ENCODE assay signal across 21 cellular contexts in genomic region chr6:148616811-148617210, GRCh38.
"Had no signal": no experiment of that assay in that cellular context is flagged by ENCODE, and none has a peak within 500 bp of the region (broad histone marks: within the 10 kb centered on the region; RNA-seq: fewer than 3 reads in every experiment).

No MANE protein-coding gene starts in this region.

- H3K4me3 ChIP-seq: mucosa of descending colon, prostate gland, thoracic aorta, upper lobe of left lung had no signal

- H3K4me1 Mint-ChIP-seq: activated CD4-positive, alpha-beta T cell treated with anti-CD3 and anti-CD28 coated beads, Interleukin-2, amount 10 ng/mL, durations not matched to agents 7 days and 5 days; naive B cell had no signal

- ATAC-seq: activated CD8-positive, alpha-beta T cell treated with anti-CD3 and anti-CD28 coated beads, Interleukin-2, amount 10 ng/mL, durations not matched to agents 7 days and 5 days; left ventricle myocardium superior; mucosa of descending colon; right cardiac atrium; stimulated activated memory B cell treated with anti-CD40 and anti-IgM and Interleukin-4, amounts not matched to agents 10 μg/mL and 1 μg/mL and 100 μg/mL, for 72 hours had no signal

- H3K27me3 Mint-ChIP-seq: memory B cell; naive B cell; stimulated activated memory B cell treated with anti-CD40 and anti-IgM and Interleukin-4, amounts not matched to agents 10 μg/mL and 1 μg/mL and 100 μg/mL, for 72 hours had no signal

- H3K36me3 ChIP-seq: prostate gland, thoracic aorta, upper lobe of left lung had no signal

- H3K27ac Mint-ChIP-seq: activated CD4-positive, alpha-beta T cell treated with anti-CD3 and anti-CD28 coated beads, Interleukin-2, amount 10 ng/mL, durations not matched to agents 7 days and 5 days; activated CD8-positive, alpha-beta T cell treated with anti-CD3 and anti-CD28 coated beads, Interleukin-2, amount 10 ng/mL, durations not matched to agents 7 days and 5 days; activated naive CD4-positive, alpha-beta T cell treated with anti-CD3 and anti-CD28 coated beads for 36 hours; activated T-cell treated with anti-CD3 and anti-CD28 coated beads, Interleukin-2, amount 50 U/mL, for 24 hours; activated T-helper 2 cell treated with anti-CD3 and anti-CD28 coated beads, Interferon-gamma antibody, Interleukin-2, Interleukin-4, amounts not matched to agents 10 μg/mL and 5 μg/mL and 100 μg/mL, durations not matched to agents 14 hours and 24 hours and 36 hours; effector memory CD8-positive, alpha-beta T cell; immature natural killer cell; memory B cell; stimulated activated memory B cell treated with anti-CD40 and anti-IgM and Interleukin-4, amounts not matched to agents 10 μg/mL and 1 μg/mL and 100 μg/mL, for 72 hours had no signal

- H3K36me3 Mint-ChIP-seq: immature natural killer cell; memory B cell; naive B cell; stimulated activated memory B cell treated with anti-CD40 and anti-IgM and Interleukin-4, amounts not matched to agents 10 μg/mL and 1 μg/mL and 100 μg/mL, for 72 hours had no signal

- H3K27ac ChIP-seq: prostate gland, thoracic aorta, upper lobe of left lung had no signal

- H3K9me3 ChIP-seq: mucosa of descending colon, prostate gland, thoracic aorta, upper lobe of left lung had no signal

- H3K9me3 Mint-ChIP-seq: activated CD4-positive, alpha-beta T cell treated with anti-CD3 and anti-CD28 coated beads, Interleukin-2, amount 10 ng/mL, durations not matched to agents 7 days and 5 days; activated naive CD4-positive, alpha-beta T cell treated with anti-CD3 and anti-CD28 coated beads for 36 hours; activated T-cell treated with anti-CD3 and anti-CD28 coated beads, Interleukin-2, amount 50 U/mL, for 24 hours; activated T-helper 2 cell treated with anti-CD3 and anti-CD28 coated beads, Interferon-gamma antibody, Interleukin-2, Interleukin-4, amounts not matched to agents 10 μg/mL and 5 μg/mL and 100 μg/mL, durations not matched to agents 14 hours and 24 hours and 36 hours; effector memory CD8-positive, alpha-beta T cell; immature natural killer cell; memory B cell; naive B cell; stimulated activated memory B cell treated with anti-CD40 and anti-IgM and Interleukin-4, amounts not matched to agents 10 μg/mL and 1 μg/mL and 100 μg/mL, for 72 hours had no signal

- H3K4me1 ChIP-seq: prostate gland had no signal

- H3K27me3 ChIP-seq: upper lobe of left lung had no signal

- H3K4me3 Mint-ChIP-seq: activated CD4-positive, alpha-beta T cell treated with anti-CD3 and anti-CD28 coated beads, Interleukin-2, amount 10 ng/mL, durations not matched to agents 7 days and 5 days; activated CD8-positive, alpha-beta T cell treated with anti-CD3 and anti-CD28 coated beads, Interleukin-2, amount 10 ng/mL, durations not matched to agents 7 days and 5 days; activated naive CD4-positive, alpha-beta T cell treated with anti-CD3 and anti-CD28 coated beads for 36 hours; activated T-cell treated with anti-CD3 and anti-CD28 coated beads, Interleukin-2, amount 50 U/mL, for 24 hours; effector memory CD8-positive, alpha-beta T cell; memory B cell; naive B cell; neural crest cell; stimulated activated memory B cell treated with anti-CD40 and anti-IgM and Interleukin-4, amounts not matched to agents 10 μg/mL and 1 μg/mL and 100 μg/mL, for 72 hours had no signal

- DNase-seq: activated CD4-positive, alpha-beta T cell treated with anti-CD3 and anti-CD28 coated beads, Interleukin-2, amount 10 ng/mL, durations not matched to agents 7 days and 5 days; activated CD8-positive, alpha-beta T cell treated with anti-CD3 and anti-CD28 coated beads, Interleukin-2, amount 10 ng/mL, durations not matched to agents 7 days and 5 days; activated naive CD4-positive, alpha-beta T cell treated with anti-CD3 and anti-CD28 coated beads for 36 hours; activated T-cell treated with anti-CD3 and anti-CD28 coated beads, Interleukin-2, amount 50 U/mL, for 24 hours; dermis blood vessel endothelial cell; effector memory CD8-positive, alpha-beta T cell; left ventricle myocardium superior; mucosa of descending colon; naive B cell; right cardiac atrium; stimulated activated CD4-positive, alpha-beta T cell treated with anti-CD3 and anti-CD28 coated beads, Interleukin-4, amount 100 ng/mL, for 24 hours; T-helper 1 cell; T-helper 9 cell; upper lobe of left lung had no signal
